32 cellular contexts compared by ENCODE assay signal in genomic region chr1:210418863-210419641, GRCh38.
DNase-seq lines count a peak whose midpoint lies in the region; ATAC-seq and TF ChIP-seq lines count a peak whose summit lies in the region.
"Had no signal": no experiment of that assay in that cellular context is flagged by ENCODE, and none has a peak within 500 bp of the region (broad histone marks: within the 10 kb centered on the region; RNA-seq: fewer than 3 reads in every experiment).

No MANE protein-coding gene starts in this region.

- H3K4me1 ChIP-seq in PC-3 (ENCODE audit: insufficient read depth, low read length) (no peaks in the 10 kb centered on the region), prostate gland (replicated peaks) (peaks cover 8% of the 10 kb centered on the region)
- H3K4me1 ChIP-seq: adrenal gland; BLaER1 treated with 17β-estradiol and CSF1 and Interleukin-3, amounts not matched to agents 10 nM and 100 nM; foreskin keratinocyte; HAP-1; spleen had no signal

- H3K4me2 ChIP-seq in PC-3 (ENCODE audit: low read length), result no peak overlapping the region

- H3K36me3 Mint-ChIP-seq in activated naive CD4-positive, alpha-beta T cell treated with anti-CD3 and anti-CD28 coated beads, Interleukin-2, amount 50 U/mL, for 72 hours, result no peaks in the 10 kb centered on the region
- H3K36me3 Mint-ChIP-seq: immature natural killer cell had no signal

- ATAC-seq in PC-3 (0 out of 2 replicates have a peak, but pooled peaks have one; percentile 18), left colon (peak; percentile 98), GM21390 (IDR thresholded peaks at IDR 0.05; ENCODE audit: unreplicated experiment) (no peak)
- no peak for ATAC-seq in activated naive CD4-positive, alpha-beta T cell treated with anti-CD3 and anti-CD28 coated beads, Interleukin-2, amount 50 U/mL, for 72 hours
- ATAC-seq: foreskin keratinocyte, HepG2, left ventricle myocardium superior, T-cell had no signal

- no peak overlapping the region for H3K27ac Mint-ChIP-seq in activated naive CD4-positive, alpha-beta T cell treated with anti-CD3 and anti-CD28 coated beads, Interleukin-2, amount 50 U/mL, for 72 hours
- H3K27ac Mint-ChIP-seq: immature natural killer cell, T-cell had no signal

- no peak for TF ChIP-seq POLR2A in prostate gland (IDR thresholded peaks at IDR 0.05)

- H3K9ac ChIP-seq in PC-3 (ENCODE audit: low read length), result no peak overlapping the region
- H3K9ac ChIP-seq: BLaER1 treated with 17β-estradiol and CSF1 and Interleukin-3, amounts not matched to agents 10 nM and 100 nM had no signal

- no peak overlapping the region for H3K4me3 ChIP-seq in PC-3 (ENCODE audit: low read length)
- H3K4me3 ChIP-seq in prostate gland, result no peak overlapping the region
- no peak overlapping the region for H3K4me3 ChIP-seq in MG63
- H3K4me3 ChIP-seq: adrenal gland; BLaER1 treated with 17β-estradiol and CSF1 and Interleukin-3, amounts not matched to agents 10 nM and 100 nM; HAP-1; spleen; thoracic aorta had no signal

- intact Hi-C loops in PC-3 (cut with micrococcal nuclease), result no loop called here
- intact Hi-C loops in left colon (cut with DNase I, micrococcal nuclease), result no loop called here
- intact Hi-C loops in prostate gland (cut with DNase I), result no loop called here

- H3K79me2 ChIP-seq in PC-3 (ENCODE audit: low read length), result no peaks in the 10 kb centered on the region

- H3K36me3 ChIP-seq in PC-3 (ENCODE audit: low read depth, low read length) (no peaks in the 10 kb centered on the region), prostate gland (no peaks in the 10 kb centered on the region), MG63 (no peaks in the 10 kb centered on the region)
- H3K36me3 ChIP-seq: BLaER1 treated with 17β-estradiol and CSF1 and Interleukin-3, amounts not matched to agents 10 nM and 100 nM; brain microvascular endothelial cell; HAP-1; neutrophil; thoracic aorta had no signal

- TF ChIP-seq CTCF in PC-3 (conservative IDR thresholded peaks at IDR 0.05; ENCODE audit: low read depth, low read length) (no peak), prostate gland (IDR thresholded peaks at IDR 0.05) (no peak)

- H3K27ac ChIP-seq in PC-3 (ENCODE audit: low read length) (no peak overlapping the region), prostate gland (peak overlapping the region; percentile 61 to 62)
- H3K27ac ChIP-seq: adrenal gland; BLaER1 treated with 17β-estradiol and CSF1 and Interleukin-3, amounts not matched to agents 10 nM and 100 nM; brain microvascular endothelial cell; foreskin keratinocyte; HL-60; neutrophil; spleen; thoracic aorta had no signal

- CTCF ChIA-PET in PC-3 (lab: Charles Lee), result interaction anchor here (0.6 kb wide), 1 partner anchor 56 kb away, joined by 3 read pairs; no protein-coding TSS in a partner anchor

- WGBS in prostate gland, result 62% methylated on average over 7 of the region's 7 CpGs

- H3K9me3 Mint-ChIP-seq in activated naive CD4-positive, alpha-beta T cell treated with anti-CD3 and anti-CD28 coated beads, Interleukin-2, amount 50 U/mL, for 72 hours, result no peaks in the 10 kb centered on the region
- H3K9me3 Mint-ChIP-seq: immature natural killer cell had no signal

- no peaks in the 10 kb centered on the region for H3F3A ChIP-seq in PC-3 (ENCODE audit: low read length, unreplicated experiment)

- DNase-seq in DMS153 (lab: John Stamatoyannopoulos, UW), result peak; percentile 72
- DNase-seq in PC-3, result no peak
- DNase-seq in left colon, result peak; percentile 38 to 66
- DNase-seq in prostate gland (ENCODE audit: low spot score), result peak; percentile 32
- DNase-seq in activated naive CD4-positive, alpha-beta T cell treated with anti-CD3 and anti-CD28 coated beads, Interleukin-2, amount 50 U/mL, for 72 hours (ENCODE audit: low spot score in 2 of 2), result no peak
- DNase-seq in MG63, result no peak
- no peak for DNase-seq in medulla oblongata (ENCODE audit: extremely low spot score)
- DNase-seq: activated CD8-positive, alpha-beta memory T cell treated with anti-CD3 and anti-CD28 coated beads for 24 hours; activated T-cell treated with anti-CD3 and anti-CD28 coated beads, Interleukin-2, amount 50 U/mL, for 1 hour; adrenal gland; brain microvascular endothelial cell; COR-L47; effector memory CD4-positive, alpha-beta T cell; erythroblast; foreskin keratinocyte; hippocampal formation; immature natural killer cell; left ventricle myocardium superior; NCI-H1092 treated with DMSO at 0.1 percent for 48 hours; NCI-H2029 treated with DMSO at 0.1 percent for 48 hours; retina; spleen; stimulated activated CD4-positive, alpha-beta T cell treated with anti-CD3 and anti-CD28 coated beads, Interleukin-4, amount 100 ng/mL, for 1 hour; stimulated activated naive CD4-positive, alpha-beta T cell treated with Interleukin-2 at 50 U/mL for 16 hours; T-cell had no signal

- no peaks in the 10 kb centered on the region for H3K9me3 ChIP-seq in PC-3 (ENCODE audit: low read length)
- H3K9me3 ChIP-seq in prostate gland, result no peaks in the 10 kb centered on the region
- H3K9me3 ChIP-seq in MG63, result no peaks in the 10 kb centered on the region
- H3K9me3 ChIP-seq: adrenal gland, HAP-1, neutrophil, thoracic aorta had no signal

- POLR2A ChIA-PET in PC-3 (lab: Charles Lee; ENCODE audit: unreplicated experiment), result no interaction called here

- H3K27me3 ChIP-seq in PC-3 (ENCODE audit: low read length) (no peaks in the 10 kb centered on the region), prostate gland (replicated peaks; ENCODE audit: insufficient read depth) (no peaks in the 10 kb centered on the region), MG63 (peaks cover 2% of the 10 kb centered on the region)
- H3K27me3 ChIP-seq: adrenal gland; BLaER1 treated with 17β-estradiol and CSF1 and Interleukin-3, amounts not matched to agents 10 nM and 100 nM; brain microvascular endothelial cell; foreskin keratinocyte; neutrophil; spleen had no signal

- no peaks in the 10 kb centered on the region for H3K9me2 ChIP-seq in PC-3 (replicated peaks; ENCODE audit: low read length)

- no peak overlapping the region for H2AFZ ChIP-seq in PC-3 (ENCODE audit: low read length)

- BruUV-seq in PC-3 (replicated peaks; lab: Mats Ljungman, UMichigan), result no TSS peak

- no peaks in the 10 kb centered on the region for H4K20me1 ChIP-seq in PC-3 (ENCODE audit: low read length)
- H4K20me1 ChIP-seq: BLaER1 treated with 17β-estradiol and CSF1 and Interleukin-3, amounts not matched to agents 10 nM and 100 nM had no signal

Comparison
In these comparisons a context has a peak if more than half of its experiments do, and no peak if none do; other contexts are left out.
1. DNase-seq: peak in DMS153 (single experiment), left colon (2 of 2) and prostate gland (single experiment); none in PC-3 (single experiment), activated naive CD4-positive, alpha-beta T cell treated with anti-CD3 and anti-CD28 coated beads, Interleukin-2, amount 50 U/mL, for 72 hours (0 of 2), MG63 (single experiment) and medulla oblongata (single experiment).
2. ATAC-seq: peak in PC-3 (single experiment) and left colon (single experiment); none in activated naive CD4-positive, alpha-beta T cell treated with anti-CD3 and anti-CD28 coated beads, Interleukin-2, amount 50 U/mL, for 72 hours (0 of 2) and GM21390 (single experiment).